9 cellular contexts compared by ENCODE assay signal in genomic region chr12:203462-204260, GRCh38. TPM values are rescaled to one million over a fixed set of nuclear protein-coding genes. Genes with fewer than 3 reads are reported as not detected.
DNase-seq lines count a peak whose midpoint lies in the region; ATAC-seq and TF ChIP-seq lines count a peak whose summit lies in the region.
"Had no signal": no experiment of that assay in that cellular context is flagged by ENCODE, and none has a peak within 500 bp of the region (broad histone marks: within the 10 kb centered on the region; RNA-seq: fewer than 3 reads in every experiment).

No MANE protein-coding gene starts in this region.

- 3% methylated on average over 52 of the region's 84 CpGs for WGBS in mesenchymal stem cell
- WGBS in tibial nerve, 2 donors, result 20 to 53% methylated on average over 32 to 41 of the region's 84 CpGs

- H3K36me3 ChIP-seq in mesenchymal stem cell (ENCODE audit: control insufficient read depth in 1 of 2, insufficient read depth in 2 of 2, low read depth in 1 of 2, low read length in 2 of 2), result peaks cover 0 to 3% of the 10 kb centered on the region in 2 experiments
- H3K36me3 ChIP-seq in tibial nerve, result no peaks in the 10 kb centered on the region

- H2BK15ac ChIP-seq in mesenchymal stem cell (ENCODE audit: low read depth, poor library complexity, severe bottlenecking), result no peak overlapping the region

- no peak overlapping the region for H2BK12ac ChIP-seq in mesenchymal stem cell (ENCODE audit: low read length in 2 of 2)

- TF ChIP-seq CTCF in dorsolateral prefrontal cortex (IDR thresholded peaks at IDR 0.05 in 54 of 56, conservative IDR thresholded peaks at IDR 0.05 in 2 of 56; ENCODE audit: low read depth in 1 of 56, partially characterized antibody in 56 of 56), result peak in 39 of 56 donors; percentile 8 to 62 (median 29)
- TF ChIP-seq CTCF in tibial nerve (IDR thresholded peaks at IDR 0.05), result peak in 4 of 5 experiments; percentile 16 to 54 (median 25)

- H4K8ac ChIP-seq in mesenchymal stem cell (ENCODE audit: low read length), result no peak overlapping the region

- H2AFZ ChIP-seq in mesenchymal stem cell (ENCODE audit: low read depth, low read length), result no peak overlapping the region

- H3K9me3 ChIP-seq in mesenchymal stem cell (ENCODE audit: control insufficient read depth, low read length) (no peaks in the 10 kb centered on the region), tibial nerve (no peaks in the 10 kb centered on the region)

- no peak overlapping the region for H4K91ac ChIP-seq in mesenchymal stem cell (ENCODE audit: low read length)

- no peak for ATAC-seq in GM18868 (IDR thresholded peaks at IDR 0.05; ENCODE audit: unreplicated experiment)
- ATAC-seq: HCT116 had no signal

- no peak for TF ChIP-seq EP300 in tibial nerve (IDR thresholded peaks at IDR 0.05)

- peak overlapping the region in 58 of 59 donors; percentile 18 to 99 (median 94) for H3K27ac ChIP-seq in dorsolateral prefrontal cortex
- H3K27ac ChIP-seq in mesenchymal stem cell (ENCODE audit: low read length, poor library complexity, severe bottlenecking), result no peak overlapping the region
- H3K27ac ChIP-seq in tibial nerve, result no peak overlapping the region

- H3K4me3 ChIP-seq in dorsolateral prefrontal cortex, result peak overlapping the region; percentile 29 to 72 (median 57)
- peak overlapping the region; percentile 61 to 67 for H3K4me3 ChIP-seq in mesenchymal stem cell (ENCODE audit: insufficient read depth in 1 of 2, low read depth in 1 of 2, low read length in 2 of 2)
- peak overlapping the region; percentile 15 to 58 (median 46) for H3K4me3 ChIP-seq in tibial nerve

- no peak for TF ChIP-seq POLR2A in tibial nerve (IDR thresholded peaks at IDR 0.05)

- H3K27me3 ChIP-seq in dorsolateral prefrontal cortex (peaks cover 0 to 5% (median 0%) of the 10 kb centered on the region in 45 donors), mesenchymal stem cell (ENCODE audit: control insufficient read depth in 1 of 2, insufficient read depth in 1 of 2, low read length in 2 of 2) (peaks cover 47 to 77% of the 10 kb centered on the region in 2 experiments), tibial nerve (peaks cover 0 to 32% of the 10 kb centered on the region in 2 donors)

- no peaks in the 10 kb centered on the region for H3K79me1 ChIP-seq in mesenchymal stem cell (replicated peaks; ENCODE audit: low read length, poor library complexity, severe bottlenecking)

- peak overlapping the region in 1 of 2 experiments; percentile 14 for H3K23ac ChIP-seq in mesenchymal stem cell (ENCODE audit: low read length in 2 of 2)

- H3K4me2 ChIP-seq in mesenchymal stem cell (ENCODE audit: low read length, poor library complexity, severe bottlenecking), result peak overlapping the region; percentile 89

- intact Hi-C loops in dorsolateral prefrontal cortex (cut with DNase I), result no loop called here

- DNase-seq in NCI-H1092 treated with DMSO at 0.1 percent for 48 hours (lab: John Stamatoyannopoulos, UW) (peak; percentile 45), NCI-H1092 (lab: John Stamatoyannopoulos, UW) (no peak), dorsolateral prefrontal cortex (peak in 7 of 10 donors; percentile 43 to 75 (median 60)), mesenchymal stem cell (peak; percentile 34), tibial nerve (ENCODE audit: low spot score in 2 of 2) (no peak), epidermal melanocyte (ENCODE audit: insufficient read length, low spot score) (no peak)
- no peak for DNase-seq in NK-92 treated with Interleukin-12 subunit alpha and Interleukin-12 subunit beta, amount 100 ng/mL, for 24 hours (lab: John Stamatoyannopoulos, UW)

- H2BK120ac ChIP-seq in mesenchymal stem cell (ENCODE audit: low read depth, low read length), result no peak overlapping the region

- H2AK5ac ChIP-seq in mesenchymal stem cell (ENCODE audit: low read length, severe bottlenecking), result no peak overlapping the region

- H3K18ac ChIP-seq in mesenchymal stem cell (ENCODE audit: low read depth in 1 of 2, low read length in 2 of 2), result no peak overlapping the region

- peak overlapping the region; percentile 62 for H3K9ac ChIP-seq in mesenchymal stem cell (ENCODE audit: low read length)

- H3K4me1 ChIP-seq in mesenchymal stem cell (ENCODE audit: control insufficient read depth, insufficient read depth, low read depth, low read length) (peaks cover 20% of the 10 kb centered on the region), tibial nerve (peaks cover 0 to 20% (median 1%) of the 10 kb centered on the region in 4 donors)

- no peak overlapping the region for H3K14ac ChIP-seq in mesenchymal stem cell (ENCODE audit: low read length in 2 of 2)

- H2BK5ac ChIP-seq in mesenchymal stem cell (ENCODE audit: low read depth, low read length, poor library complexity, severe bottlenecking), result no peak overlapping the region

- no peak overlapping the region for H3K4ac ChIP-seq in mesenchymal stem cell (ENCODE audit: low read depth in 1 of 2, low read length in 2 of 2)

RNA-seq across cellular contexts. Expression of gene SLC6A12, which starts 10.3 kb away (rescaled TPM):
- total RNA-seq in dorsolateral prefrontal cortex (100 to 1,000 TPM in 1 of 120 experiments, 10 to 100 TPM in 119; 10.8 to 211 (median 33.5) TPM), tibial nerve (under 1 TPM in 3 of 4 donors, not detected in 1; 0.21 to 0.60 (median 0.39) TPM)
- 0.10 TPM for polyA plus RNA-seq in mesenchymal stem cell (2013, experiment 1 of 2)
- polyA plus RNA-seq in mesenchymal stem cell (2013, experiment 2 of 2), result 0.08 TPM

RNA-seq across cellular contexts. Expression of gene SLC6A13, which starts 59.0 kb away (rescaled TPM):
- total RNA-seq in dorsolateral prefrontal cortex (10 to 100 TPM in 90 of 120 experiments, 1 to 10 TPM in 30; 4.2 to 44.4 (median 14.5) TPM), tibial nerve (1 to 10 TPM in 1 of 4 donors, under 1 TPM in 1, not detected in 2; 0.21 to 1.5 TPM)
- polyA plus RNA-seq in mesenchymal stem cell (2013, experiment 1 of 2), result not detected
- 0.04 TPM for polyA plus RNA-seq in mesenchymal stem cell (2013, experiment 2 of 2)

Comparison
In these comparisons a context has a peak if more than half of its experiments do, and no peak if none do; other contexts are left out.
1. DNase-seq: peak in NCI-H1092 treated with DMSO at 0.1 percent for 48 hours (single experiment), dorsolateral prefrontal cortex (7 of 10) and mesenchymal stem cell (single experiment); none in NCI-H1092 (single experiment), tibial nerve (0 of 2), epidermal melanocyte (single experiment) and NK-92 treated with Interleukin-12 subunit alpha and Interleukin-12 subunit beta, amount 100 ng/mL, for 24 hours (single experiment).
2. H3K27ac ChIP-seq: peak in dorsolateral prefrontal cortex (58 of 59); none in mesenchymal stem cell (single experiment) and tibial nerve (0 of 4).
3. RNA of gene SLC6A12, which starts 10.3 kb away (total RNA-seq): 10.8 to 211 TPM in dorsolateral prefrontal cortex; 0.21 to 0.60 TPM in tibial nerve; every median in the first group is over 4 times any median in the second.
4. Peak in every context shown above with its lines, with median percentiles within 50 percentile points of each other: H3K4me3 ChIP-seq.